Comparison of ENCODE assay signal across 8 cellular contexts in the genomic region with DNA sequence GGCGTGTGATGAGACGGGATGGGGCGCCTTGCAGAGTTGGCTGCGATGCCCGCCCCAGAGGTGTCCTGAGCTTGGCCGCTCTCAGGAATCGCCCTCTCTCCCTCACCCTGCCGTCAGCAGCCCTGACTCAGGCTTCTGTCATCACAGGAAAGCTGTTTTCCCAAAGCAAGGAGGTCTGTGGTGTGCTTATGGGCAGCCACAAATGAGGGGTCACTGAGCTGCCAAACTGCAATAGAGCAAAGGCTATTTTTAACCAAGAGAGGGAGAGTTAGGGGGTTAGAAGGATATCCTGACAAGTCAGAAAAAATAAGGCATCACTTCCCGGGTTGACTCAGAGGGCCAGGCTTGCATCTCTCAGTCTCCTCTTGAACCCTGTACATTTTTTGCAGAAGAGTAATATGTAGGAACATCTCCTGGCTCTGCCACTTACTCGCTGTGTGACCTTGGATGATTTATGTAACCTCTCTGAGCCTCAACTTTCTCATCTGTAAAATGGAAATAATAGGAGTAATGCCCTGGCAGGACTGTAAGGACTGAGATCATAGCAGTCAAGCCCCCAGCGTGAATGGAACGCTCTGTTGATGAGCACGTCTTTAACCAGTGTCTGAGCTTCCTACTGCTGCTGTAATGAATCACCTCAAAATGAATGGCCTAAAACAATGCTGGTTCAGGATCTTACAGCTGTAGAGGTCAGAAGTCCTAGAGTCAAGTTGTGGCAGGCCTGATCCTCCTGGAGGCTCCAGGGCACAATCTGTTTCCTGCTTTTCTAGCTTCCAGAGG.
DNase-seq lines count a peak whose midpoint lies in the region; ATAC-seq, FAIRE-seq and TF ChIP-seq lines count a peak whose summit lies in the region.
"Had no signal": no experiment of that assay in that cellular context is flagged by ENCODE, and none has a peak within 500 bp of the region (broad histone marks: within the 10 kb centered on the region; RNA-seq: fewer than 3 reads in every experiment).

No MANE protein-coding gene starts in this region.

- FAIRE-seq in urothelium cell line (lab: Jason Lieb, UNC): peak; percentile 78

- TF ChIP-seq CTCF in GM13977 (IDR thresholded peaks at IDR 0.05; ENCODE audit: extremely low read depth, insufficient read depth, missing control alignments): no peak

- no peak for ATAC-seq in HG02623 (IDR thresholded peaks at IDR 0.05; ENCODE audit: unreplicated experiment)
- ATAC-seq: activated CD8-positive, alpha-beta T cell treated with anti-CD3 and anti-CD28 coated beads for 36 hours had no signal

- in situ Hi-C loops in GM13977 (cut with MboI; ENCODE audit: low pct_unique_long_range_greater_than_20kb, low sequenced_read_pairs, unreplicated experiment): no loop called here

- DNase-seq in HK-2 (ENCODE audit: unreplicated experiment) (peak; percentile 85), amniotic epithelial cell (ENCODE audit: low read depth) (peak; percentile 99), hepatic stellate cell (ENCODE audit: low spot score) (peak; percentile 91), urothelium cell line (ENCODE audit: low spot score) (peak; percentile 87), GM13977 (ENCODE audit: low spot score) (no peak), NCI-H1417 treated with DMSO at 0.1 percent for 48 hours (lab: John Stamatoyannopoulos, UW) (no peak)
- DNase-seq: activated CD8-positive, alpha-beta T cell treated with anti-CD3 and anti-CD28 coated beads for 36 hours had no signal

Comparison
In these comparisons a context has a peak if more than half of its experiments do, and no peak if none do; other contexts are left out.
1. DNase-seq: peak in HK-2 (single experiment), amniotic epithelial cell (single experiment), hepatic stellate cell (single experiment) and urothelium cell line (single experiment); none in GM13977 (single experiment) and NCI-H1417 treated with DMSO at 0.1 percent for 48 hours (single experiment).